Comparison of ENCODE assay signal across 9 cellular contexts in the genomic region with DNA sequence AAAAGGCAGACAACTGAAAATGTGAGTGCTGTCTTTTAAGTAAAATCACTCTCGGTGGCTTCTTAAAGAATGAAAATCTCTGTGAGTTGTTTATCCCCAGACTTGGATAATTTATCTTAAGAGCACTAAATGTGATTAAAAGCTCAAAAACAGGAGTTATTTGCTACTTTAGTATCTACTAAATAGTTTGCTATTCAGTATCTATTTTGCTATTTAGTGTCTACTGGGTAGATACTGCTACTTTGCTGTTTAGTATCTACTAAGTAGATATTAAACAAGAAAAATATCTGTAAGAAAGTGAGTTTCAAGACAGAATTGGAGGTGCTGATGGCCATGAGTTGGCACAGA. TPM values are rescaled to one million over a fixed set of nuclear protein-coding genes. Genes with fewer than 3 reads are reported as not detected.
DNase-seq lines count a peak whose midpoint lies in the region; ATAC-seq, FAIRE-seq and TF ChIP-seq lines count a peak whose summit lies in the region.
"Had no signal": no experiment of that assay in that cellular context is flagged by ENCODE, and none has a peak within 500 bp of the region (broad histone marks: within the 10 kb centered on the region; RNA-seq: fewer than 3 reads in every experiment).

No MANE protein-coding gene starts in this region.

- H3K27me3 Mint-ChIP-seq in T-helper 17 cell = peaks cover 12% of the 10 kb centered on the region

- TF ChIP-seq CTCF in 22Rv1 (IDR thresholded peaks at IDR 0.05) = peak; percentile 35

- peak overlapping the region; percentile 81 for H3K27ac Mint-ChIP-seq in T-helper 17 cell

- DNase-seq in T-helper 17 cell (no peak), RCC 7860 (ENCODE audit: low spot score) (no peak), GM19240 (ENCODE audit: insufficient read length, low spot score) (no peak), GM12891 (ENCODE audit: insufficient read length, low spot score) (no peak)

- H3K4me1 Mint-ChIP-seq in T-helper 17 cell = peaks cover 4% of the 10 kb centered on the region

- FAIRE-seq in RCC 7860 (lab: Jason Lieb, UNC) (no peak), GM12891 (lab: Jason Lieb, UNC) (no peak)

- no peaks in the 10 kb centered on the region for H3K9me3 ChIP-seq in T-helper 17 cell (ENCODE audit: control insufficient read depth, low read length, poor library complexity, severe bottlenecking)
- no peaks in the 10 kb centered on the region for H3K9me3 ChIP-seq in iPS-18c (ENCODE audit: control insufficient read depth, insufficient read depth, low read length)

- H3K4me3 Mint-ChIP-seq in T-helper 17 cell = peak overlapping the region; percentile 94

- H3K36me3 Mint-ChIP-seq in T-helper 17 cell (ENCODE audit: low read depth) = no peaks in the 10 kb centered on the region

- H3K4me3 ChIP-seq in iPS-18c (ENCODE audit: insufficient read depth, low read depth, low read length) = peak overlapping the region; percentile 82; the same call in 1 of the 2 replicates
- H3K4me3 ChIP-seq: lung had no signal

- peak overlapping the region; percentile 80 for H3K27ac ChIP-seq in 22Rv1

- peak; percentile 15 for ATAC-seq in GM18519 (IDR thresholded peaks at IDR 0.05; ENCODE audit: low FRiP score, unreplicated experiment)
- ATAC-seq in T-helper 17 cell = no peak
- no peak for ATAC-seq in GM19463 (IDR thresholded peaks at IDR 0.05; ENCODE audit: unreplicated experiment)

- no peak for TF ChIP-seq POLR2A in GM12891 (IDR thresholded peaks at IDR 0.05; ENCODE audit: low read depth, low read length)

TF ChIP-seq in GM12891, 5 proteins besides CTCF, POLR2A, EP300 and RAD21:
- no peak for TF ChIP-seq POU2F2 (IDR thresholded peaks at IDR 0.05; ENCODE audit: low read depth, low read length)
- no peak for TF ChIP-seq PAX5 (IDR thresholded peaks at IDR 0.05; ENCODE audit: insufficient read depth, low read length, severe bottlenecking)
- TF ChIP-seq POLR2AphosphoS5 (IDR thresholded peaks at IDR 0.05; ENCODE audit: low read depth, low read length) = no peak
- TF ChIP-seq TAF1 (IDR thresholded peaks at IDR 0.05; ENCODE audit: low read depth, low read length) = no peak
- TF ChIP-seq SPI1 (IDR thresholded peaks at IDR 0.05; ENCODE audit: low read depth, low read length) = no peak

RNA-seq across cellular contexts. Expression of gene KCNG3, which starts 1.4 kb away (rescaled TPM):
- not detected for total RNA-seq in T-helper 17 cell
- polyA plus RNA-seq in GM12891 (2012; ENCODE audit: low read depth, missing spikeins) = not detected
